ENCODE assay signal across 9 cellular contexts in the genomic region with DNA sequence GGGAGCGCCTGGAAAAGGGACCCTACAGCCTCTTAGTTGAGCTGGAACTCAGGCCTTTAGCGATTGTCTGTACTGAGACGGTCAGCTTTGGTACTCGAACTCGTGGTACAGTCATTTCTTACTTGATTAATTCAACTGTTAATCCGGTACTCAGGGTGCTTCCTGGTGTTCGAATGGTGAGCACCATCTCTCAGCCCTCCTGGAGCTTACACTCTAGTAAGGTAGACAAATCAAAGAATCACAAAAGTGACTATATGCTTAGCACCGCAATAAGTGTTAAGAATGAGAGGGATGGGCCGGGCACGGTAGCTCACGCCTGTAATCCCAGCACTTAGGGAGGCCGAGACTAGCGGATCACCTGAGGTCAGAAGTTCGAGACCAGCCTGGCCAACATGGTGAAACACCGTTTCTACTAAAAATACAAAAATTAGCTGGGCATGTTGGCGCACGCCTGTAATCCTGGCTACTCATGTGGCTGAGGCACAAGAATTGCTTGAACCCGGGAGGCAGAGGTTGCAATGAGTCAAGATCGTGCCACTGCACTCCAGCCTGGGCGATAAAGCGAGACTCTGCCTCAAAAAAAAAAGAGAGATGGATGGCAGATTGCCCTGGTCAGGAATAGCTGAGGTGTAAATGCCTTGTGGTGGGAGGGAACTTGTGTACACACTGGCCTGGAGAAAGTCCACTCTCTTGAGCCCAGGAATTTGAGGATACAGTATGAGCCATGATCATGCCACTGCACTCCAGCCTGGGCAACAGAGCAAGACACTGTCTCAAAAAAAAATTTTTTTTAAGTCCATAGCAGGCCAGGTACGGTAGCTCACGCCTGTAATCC. TPM values are rescaled to one million over a fixed set of nuclear protein-coding genes. Genes with fewer than 3 reads are reported as not detected.
DNase-seq lines count a peak whose midpoint lies in the region; ATAC-seq and TF ChIP-seq lines count a peak whose summit lies in the region.
"Had no signal": no experiment of that assay in that cellular context is flagged by ENCODE, and none has a peak within 500 bp of the region (broad histone marks: within the 10 kb centered on the region; RNA-seq: fewer than 3 reads in every experiment).

No MANE protein-coding gene starts in this region.

- ATAC-seq in gastroesophageal sphincter (no peak), GM21515 (IDR thresholded peaks at IDR 0.05; ENCODE audit: unreplicated experiment) (no peak)

- no peak for TF ChIP-seq CTCF in gastroesophageal sphincter (IDR thresholded peaks at IDR 0.05)

- H3K36me3 ChIP-seq in gastroesophageal sphincter: peaks cover 0 to 39% of the 10 kb centered on the region in 2 donors

- TF ChIP-seq EP300 in gastroesophageal sphincter (IDR thresholded peaks at IDR 0.05): no peak

- H3K27ac ChIP-seq in gastroesophageal sphincter (peak overlapping the region in 1 of 4 donors; percentile 74), skin epidermis (peak overlapping the region in 19 of 21 experiments; percentile 26 to 89 (median 83))

- H3K4me1 ChIP-seq in gastroesophageal sphincter: peaks cover 0 to 33% (median 8%) of the 10 kb centered on the region in 3 donors

- H3K9me3 ChIP-seq in gastroesophageal sphincter: no peaks in the 10 kb centered on the region

- peak; percentile 37 for DNase-seq in NCI-H2227 (lab: John Stamatoyannopoulos, UW; ENCODE audit: unreplicated experiment)
- DNase-seq in NCI-H2227 treated with DMSO at 0.1 percent for 48 hours (lab: John Stamatoyannopoulos, UW): no peak
- DNase-seq in SW480 (ENCODE audit: low spot score): peak; percentile 18
- no peak for DNase-seq in stimulated activated naive CD4-positive, alpha-beta T cell treated with Interleukin-2 at 50 U/mL for 16 hours (lab: John Stamatoyannopoulos, UW)
- no peak for DNase-seq in NCI-H1694 treated with DMSO at 0.1 percent for 48 hours (lab: John Stamatoyannopoulos, UW)

- WGBS in gastroesophageal sphincter (ENCODE audit: low coverage in 1 of 2), 2 donors: 56 to 64% methylated on average over 10 to 20 of the region's 23 CpGs

- no peak for TF ChIP-seq POLR2A in gastroesophageal sphincter (IDR thresholded peaks at IDR 0.05)

- no peaks in the 10 kb centered on the region for H3K27me3 ChIP-seq in gastroesophageal sphincter

- H3K4me3 ChIP-seq in gastroesophageal sphincter: peak overlapping the region; percentile 56 to 87
- H3K4me3 ChIP-seq in skin epidermis: peak overlapping the region; percentile 63 to 95 (median 86)

RNA-seq across cellular contexts. Expression of a gene that starts 1.0 kb away (rescaled TPM):
- 10 to 100 TPM; 25.4 to 55.7 (median 31.0) TPM for total RNA-seq in gastroesophageal sphincter

RNA-seq across cellular contexts. Expression of a gene that starts 54.2 kb away (rescaled TPM):
- 100 to 1,000 TPM; 142 to 720 (median 338) TPM for total RNA-seq in gastroesophageal sphincter
- total RNA-seq: Daoy had no signal

RNA-seq across cellular contexts. Expression of a gene that starts 55.8 kb away (rescaled TPM):
- 10 to 100 TPM in 1 of 4 donors, 1 to 10 TPM in 3; 3.1 to 11.6 (median 6.8) TPM for total RNA-seq in gastroesophageal sphincter

Comparison
In these comparisons a context has a peak if more than half of its experiments do, and no peak if none do; other contexts are left out.
1. DNase-seq: peak in NCI-H2227 (single experiment) and SW480 (single experiment); none in NCI-H2227 treated with DMSO at 0.1 percent for 48 hours (single experiment), stimulated activated naive CD4-positive, alpha-beta T cell treated with Interleukin-2 at 50 U/mL for 16 hours (single experiment) and NCI-H1694 treated with DMSO at 0.1 percent for 48 hours (single experiment).